Comparison of ENCODE assay signal across 9 cellular contexts in the genomic region with DNA sequence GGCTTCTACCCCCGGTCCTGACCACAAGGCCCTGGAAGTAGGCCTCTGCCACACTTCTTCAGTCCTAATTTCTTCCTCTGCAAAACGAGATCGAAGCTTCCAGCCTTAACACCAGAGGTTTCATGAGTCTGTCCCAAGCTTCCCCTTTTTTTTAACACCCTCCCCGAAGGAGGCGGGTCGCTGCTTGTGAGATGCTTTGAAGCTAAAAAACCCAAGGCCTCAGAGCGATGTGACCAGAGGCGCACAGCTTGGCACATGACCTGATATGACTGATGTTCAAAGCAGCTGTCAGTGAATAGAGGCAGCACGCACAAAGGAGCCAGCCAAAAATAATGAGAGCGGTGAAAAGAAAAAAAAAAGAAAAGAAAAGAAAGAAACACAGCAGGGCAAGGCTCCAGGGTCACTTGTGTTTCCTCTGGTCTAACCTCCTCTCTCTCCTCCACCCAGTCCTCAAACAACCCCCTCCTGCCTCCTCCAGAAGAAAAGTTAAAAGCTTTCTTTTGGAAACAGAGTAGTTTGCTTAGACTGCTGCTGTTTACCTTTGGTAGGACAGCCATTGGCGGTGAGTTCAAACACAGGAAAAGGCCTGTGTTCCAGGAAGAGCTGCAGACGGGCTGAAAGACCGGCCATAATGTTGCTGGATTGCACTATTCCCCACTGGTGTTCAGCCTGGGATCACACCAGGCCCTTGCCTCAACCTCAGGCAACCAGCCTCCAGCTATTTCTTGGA. TPM values are rescaled to one million over a fixed set of nuclear protein-coding genes. Genes with fewer than 3 reads are reported as not detected.
DNase-seq lines count a peak whose midpoint lies in the region; ATAC-seq and TF ChIP-seq lines count a peak whose summit lies in the region.
"Had no signal": no experiment of that assay in that cellular context is flagged by ENCODE, and none has a peak within 500 bp of the region (broad histone marks: within the 10 kb centered on the region; RNA-seq: fewer than 3 reads in every experiment).

No MANE protein-coding gene starts in this region.

- TF ChIP-seq CTCF in activated B cell treated with CpG ODN at 0.5 μM for 24 hours (IDR thresholded peaks at IDR 0.05) (no peak), left ventricle myocardium inferior (IDR thresholded peaks at IDR 0.05; ENCODE audit: borderline replicate concordance) (no peak)

- peak overlapping the region; percentile 82 for H3K27ac ChIP-seq in left ventricle myocardium inferior (replicated peaks)

- no peaks in the 10 kb centered on the region for H3K36me3 ChIP-seq in left ventricle myocardium inferior
- H3K36me3 ChIP-seq in H7 (replicated peaks; ENCODE audit: control insufficient read depth, insufficient read depth, low read length): no peaks in the 10 kb centered on the region

- POLR2A ChIA-PET in activated B cell treated with CpG ODN at 0.5 μM for 24 hours (lab: Charles Lee): no interaction called here

- H3K4me3 Mint-ChIP-seq in activated B cell treated with CpG ODN at 0.5 μM for 24 hours: no peak overlapping the region

- no peak overlapping the region for H3K27ac Mint-ChIP-seq in activated B cell treated with CpG ODN at 0.5 μM for 24 hours

- CTCF ChIA-PET in activated B cell treated with CpG ODN at 0.5 μM for 24 hours (lab: Charles Lee): interaction anchor here (1.0 kb wide), 2 partner anchors 11 to 93 kb away, joined by 3 to 4 read pairs; partner anchors contain the start of gene ZNF366

- H3K4me1 ChIP-seq in left ventricle myocardium inferior: peaks cover 21% of the 10 kb centered on the region

- peaks cover 31% of the 10 kb centered on the region for H3K9me3 ChIP-seq in left ventricle myocardium inferior (replicated peaks)

- H3K9me3 Mint-ChIP-seq in activated B cell treated with CpG ODN at 0.5 μM for 24 hours: peaks cover 10% of the 10 kb centered on the region

- peak; percentile 37 for ATAC-seq in activated B cell treated with CpG ODN at 0.5 μM for 24 hours (ENCODE audit: low read depth)
- ATAC-seq in sciatic nerve: peak; percentile 88

- H3K36me3 Mint-ChIP-seq in activated B cell treated with CpG ODN at 0.5 μM for 24 hours (ENCODE audit: low read depth): no peaks in the 10 kb centered on the region

- H3K4me1 Mint-ChIP-seq in activated B cell treated with CpG ODN at 0.5 μM for 24 hours: peaks cover 9% of the 10 kb centered on the region

- peak; percentile 65 for DNase-seq in GM04504 (ENCODE audit: low read depth)
- no peak for DNase-seq in activated B cell treated with CpG ODN at 0.5 μM for 24 hours
- DNase-seq in left ventricle myocardium inferior: peak; percentile 68
- DNase-seq in sciatic nerve (ENCODE audit: low spot score): peak; percentile 67
- DNase-seq in NCI-H524 (lab: John Stamatoyannopoulos, UW): no peak
- no peak for DNase-seq in DMS114 treated with DMSO at 0.1 percent for 48 hours (lab: John Stamatoyannopoulos, UW; ENCODE audit: unreplicated experiment)
- DNase-seq in LoVo (ENCODE audit: low spot score): no peak
- no peak for DNase-seq in H7
- DNase-seq: SHP77 treated with DMSO at 0.1 percent for 48 hours had no signal

- H3K27me3 ChIP-seq in left ventricle myocardium inferior (ENCODE audit: low read depth): no peaks in the 10 kb centered on the region
- no peaks in the 10 kb centered on the region for H3K27me3 ChIP-seq in H7 (ENCODE audit: control insufficient read depth, insufficient read depth, low read length)

- H3K27me3 Mint-ChIP-seq in activated B cell treated with CpG ODN at 0.5 μM for 24 hours: peaks cover 4% of the 10 kb centered on the region

- intact Hi-C loops in activated B cell treated with CpG ODN at 0.5 μM for 24 hours (cut with micrococcal nuclease): no loop called here
- intact Hi-C loops in left ventricle myocardium inferior (cut with micrococcal nuclease): loop anchor here (5.0 kb wide), 1 partner anchor 66 kb away; no protein-coding TSS in a partner anchor
- intact Hi-C loops in sciatic nerve (cut with DNase I): loop anchor here (10.0 kb wide), 1 partner anchor 153 kb away; no protein-coding TSS in a partner anchor

- H3K4me3 ChIP-seq in left ventricle myocardium inferior (no peak overlapping the region), H7 (ENCODE audit: insufficient read depth, low read depth, low read length) (no peak overlapping the region)

RNA-seq across cellular contexts. Expression of gene ZNF366, which starts 10.9 kb away (rescaled TPM):
- total RNA-seq in activated B cell treated with CpG ODN at 0.5 μM for 24 hours (not detected in 2 replicates), left ventricle myocardium inferior (8.1 TPM), sciatic nerve (8.0 TPM)
- not detected in 2 replicates for total RNA-seq in H7 (2014; rRNA removed; shearing (Covaris generic))

Comparison
In these comparisons a context has a peak if more than half of its experiments do, and no peak if none do; other contexts are left out.
1. DNase-seq: peak in GM04504 (single experiment), left ventricle myocardium inferior (single experiment) and sciatic nerve (single experiment); none in activated B cell treated with CpG ODN at 0.5 μM for 24 hours (single experiment), NCI-H524 (0 of 2), DMS114 treated with DMSO at 0.1 percent for 48 hours (single experiment), LoVo (single experiment) and H7 (single experiment).